ENCODE assay signal across 10 cellular contexts in the genomic region with DNA sequence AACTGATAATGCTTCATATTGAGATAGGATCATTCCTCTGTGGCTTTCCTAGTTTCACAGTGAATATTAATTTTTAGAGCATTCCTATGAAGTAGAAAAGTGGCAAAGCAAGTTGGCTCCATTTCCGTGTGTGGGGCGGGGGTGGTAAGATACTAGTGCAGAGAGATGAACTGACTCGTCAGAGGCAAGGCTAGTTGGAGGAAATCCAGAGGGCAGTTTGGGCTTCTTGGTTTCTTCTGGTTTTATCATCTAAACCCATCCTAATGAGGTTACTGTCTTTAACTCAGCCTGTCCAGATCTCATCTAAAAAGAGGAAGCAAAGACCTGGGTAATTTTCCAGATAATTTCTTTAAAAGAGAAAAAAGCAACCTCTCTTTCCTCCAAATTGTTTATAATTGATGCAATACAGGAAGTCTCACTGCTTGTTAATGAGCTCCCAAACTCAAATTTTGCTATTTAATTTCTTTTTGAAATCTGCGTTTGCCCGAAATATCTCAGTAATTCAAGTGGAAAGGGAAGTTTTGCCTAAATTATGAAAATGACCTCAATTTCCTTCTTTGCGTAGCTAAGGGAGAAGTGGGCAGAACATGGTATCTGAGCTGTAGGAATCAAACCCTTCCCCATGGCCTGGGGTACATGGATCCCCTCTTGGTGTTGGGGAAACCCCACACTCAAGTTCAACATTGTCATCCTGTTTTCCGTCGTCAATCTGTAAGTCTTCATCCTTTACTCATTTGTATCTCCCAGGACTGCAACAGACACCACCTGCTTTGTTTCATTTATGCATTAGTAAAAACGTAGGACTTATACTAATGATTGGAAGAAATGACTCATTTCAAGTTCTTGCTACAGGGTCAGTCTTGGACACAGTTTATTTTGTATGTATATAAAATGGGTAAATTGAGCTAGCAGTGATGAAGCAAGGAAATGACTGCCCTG.
DNase-seq lines count a peak whose midpoint lies in the region; ATAC-seq and TF ChIP-seq lines count a peak whose summit lies in the region.
"Had no signal": no experiment of that assay in that cellular context is flagged by ENCODE, and none has a peak within 500 bp of the region (broad histone marks: within the 10 kb centered on the region; RNA-seq: fewer than 3 reads in every experiment).

No MANE protein-coding gene starts in this region.

- peaks cover 70% of the 10 kb centered on the region for H3K4me1 Mint-ChIP-seq in activated T-helper 2 cell treated with anti-CD3 and anti-CD28 coated beads, Interferon-gamma antibody, Interleukin-2, Interleukin-4, amounts not matched to agents 10 μg/mL and 5 μg/mL and 100 μg/mL, durations not matched to agents 14 hours and 24 hours and 36 hours (ENCODE audit: low read depth)
- peaks cover 10% of the 10 kb centered on the region for H3K4me1 Mint-ChIP-seq in memory B cell

- H3K9me3 Mint-ChIP-seq in activated T-helper 2 cell treated with anti-CD3 and anti-CD28 coated beads, Interferon-gamma antibody, Interleukin-2, Interleukin-4, amounts not matched to agents 10 μg/mL and 5 μg/mL and 100 μg/mL, durations not matched to agents 14 hours and 24 hours and 36 hours, result no peaks in the 10 kb centered on the region
- H3K9me3 Mint-ChIP-seq in memory B cell, result no peaks in the 10 kb centered on the region
- H3K9me3 Mint-ChIP-seq: activated naive CD4-positive, alpha-beta T cell treated with anti-CD3 and anti-CD28 coated beads, Interleukin-2, amount 50 U/mL, for 24 hours had no signal

- H3K27ac Mint-ChIP-seq in activated T-helper 2 cell treated with anti-CD3 and anti-CD28 coated beads, Interferon-gamma antibody, Interleukin-2, Interleukin-4, amounts not matched to agents 10 μg/mL and 5 μg/mL and 100 μg/mL, durations not matched to agents 14 hours and 24 hours and 36 hours, result peak overlapping the region; percentile 81
- H3K27ac Mint-ChIP-seq in memory B cell, result peak overlapping the region; percentile 54
- H3K27ac Mint-ChIP-seq: activated naive CD4-positive, alpha-beta T cell treated with anti-CD3 and anti-CD28 coated beads, Interleukin-2, amount 50 U/mL, for 24 hours had no signal

- DNase-seq in AG20443 (ENCODE audit: low spot score) (peak; percentile 38), KBM-7 (peak; percentile 68), memory B cell (ENCODE audit: low spot score in 2 of 2) (no peak), NCI-H446 treated with DMSO at 0.1 percent for 48 hours (lab: John Stamatoyannopoulos, UW) (no peak), NCI-H1694 treated with DMSO at 0.1 percent for 48 hours (lab: John Stamatoyannopoulos, UW) (no peak)
- no peak for DNase-seq in activated T-helper 2 cell treated with anti-CD3 and anti-CD28 coated beads, Interferon-gamma antibody, Interleukin-2, Interleukin-4, amounts not matched to agents 10 μg/mL and 5 μg/mL and 100 μg/mL, durations not matched to agents 14 hours and 24 hours and 36 hours (ENCODE audit: low spot score)

- intact Hi-C loops in activated T-helper 2 cell treated with anti-CD3 and anti-CD28 coated beads, Interferon-gamma antibody, Interleukin-2, Interleukin-4, amounts not matched to agents 10 μg/mL and 5 μg/mL and 100 μg/mL, durations not matched to agents 14 hours and 24 hours and 36 hours (cut with micrococcal nuclease), result loop anchor here (1.0 kb wide), 1 partner anchor 25 kb away; no protein-coding TSS in a partner anchor

- peaks cover 3% of the 10 kb centered on the region for H3K36me3 Mint-ChIP-seq in activated T-helper 2 cell treated with anti-CD3 and anti-CD28 coated beads, Interferon-gamma antibody, Interleukin-2, Interleukin-4, amounts not matched to agents 10 μg/mL and 5 μg/mL and 100 μg/mL, durations not matched to agents 14 hours and 24 hours and 36 hours (ENCODE audit: low read depth)
- no peaks in the 10 kb centered on the region for H3K36me3 Mint-ChIP-seq in memory B cell
- H3K36me3 Mint-ChIP-seq: activated naive CD4-positive, alpha-beta T cell treated with anti-CD3 and anti-CD28 coated beads, Interleukin-2, amount 50 U/mL, for 24 hours had no signal

- no peak for TF ChIP-seq POLR2A in GM18505 (IDR thresholded peaks at IDR 0.05; ENCODE audit: borderline replicate concordance, extremely low read depth, insufficient read depth, insufficient read length)

- in situ Hi-C loops in KBM-7 (cut with MboI; ENCODE audit: low pct_unique_long_range_greater_than_20kb, low sequenced_read_pairs), result no loop called here

- no peaks in the 10 kb centered on the region for H3K27me3 Mint-ChIP-seq in activated T-helper 2 cell treated with anti-CD3 and anti-CD28 coated beads, Interferon-gamma antibody, Interleukin-2, Interleukin-4, amounts not matched to agents 10 μg/mL and 5 μg/mL and 100 μg/mL, durations not matched to agents 14 hours and 24 hours and 36 hours (ENCODE audit: low read depth)
- H3K27me3 Mint-ChIP-seq in memory B cell, result peaks cover 9% of the 10 kb centered on the region

- ATAC-seq in memory B cell (ENCODE audit: low read depth) (peak; percentile 35), GM18505 (IDR thresholded peaks at IDR 0.05; ENCODE audit: unreplicated experiment) (no peak), HG02840 (IDR thresholded peaks at IDR 0.05; ENCODE audit: low FRiP score, unreplicated experiment) (no peak)
- ATAC-seq: heart left ventricle had no signal

- H3K4me3 Mint-ChIP-seq in activated T-helper 2 cell treated with anti-CD3 and anti-CD28 coated beads, Interferon-gamma antibody, Interleukin-2, Interleukin-4, amounts not matched to agents 10 μg/mL and 5 μg/mL and 100 μg/mL, durations not matched to agents 14 hours and 24 hours and 36 hours (ENCODE audit: low read depth), result no peak overlapping the region
- H3K4me3 Mint-ChIP-seq in memory B cell, result peak overlapping the region; percentile 50
- H3K4me3 Mint-ChIP-seq: activated naive CD4-positive, alpha-beta T cell treated with anti-CD3 and anti-CD28 coated beads, Interleukin-2, amount 50 U/mL, for 24 hours had no signal

Comparison
In these comparisons a context has a peak if more than half of its experiments do, and no peak if none do; other contexts are left out.
1. DNase-seq: peak in AG20443 (single experiment) and KBM-7 (single experiment); none in activated T-helper 2 cell treated with anti-CD3 and anti-CD28 coated beads, Interferon-gamma antibody, Interleukin-2, Interleukin-4, amounts not matched to agents 10 μg/mL and 5 μg/mL and 100 μg/mL, durations not matched to agents 14 hours and 24 hours and 36 hours (single experiment), memory B cell (0 of 2), NCI-H446 treated with DMSO at 0.1 percent for 48 hours (single experiment) and NCI-H1694 treated with DMSO at 0.1 percent for 48 hours (single experiment).